29 cellular contexts compared by ENCODE assay signal in the genomic region with DNA sequence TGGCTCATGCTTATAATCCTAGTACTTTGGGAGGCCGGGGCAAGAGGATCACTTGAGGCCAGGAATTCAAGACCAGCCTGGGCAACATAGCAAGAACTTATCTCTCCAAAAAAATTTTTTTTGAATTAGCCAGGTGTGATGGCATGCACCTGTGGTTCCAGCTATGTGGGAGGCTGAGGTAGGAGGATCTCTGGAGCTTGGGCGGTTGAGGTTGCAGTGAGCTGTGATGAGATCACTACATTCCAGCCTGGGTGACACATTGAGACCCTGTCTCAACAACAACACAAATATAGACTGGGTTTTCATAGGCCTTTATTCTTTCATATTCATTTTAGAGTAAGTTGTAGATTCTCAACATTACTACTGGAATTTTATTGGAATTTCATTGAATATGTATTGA. TPM values are rescaled to one million over a fixed set of nuclear protein-coding genes. Genes with fewer than 3 reads are reported as not detected.
DNase-seq lines count a peak whose midpoint lies in the region; ATAC-seq, FAIRE-seq and TF ChIP-seq lines count a peak whose summit lies in the region.
"Had no signal": no experiment of that assay in that cellular context is flagged by ENCODE, and none has a peak within 500 bp of the region (broad histone marks: within the 10 kb centered on the region; RNA-seq: fewer than 3 reads in every experiment).

No MANE protein-coding gene starts in this region.

- no CpG with 5 or more reads among the region's 2 CpGs for WGBS in trophoblast cell (ENCODE audit: extremely low coverage, insufficient coverage, insufficient read length)

- no peak overlapping the region for H2BK5ac ChIP-seq in trophoblast cell (ENCODE audit: low read depth, low read length, poor library complexity)

- no peak overlapping the region for H2BK12ac ChIP-seq in trophoblast cell (ENCODE audit: low read length)

- H3K4me1 ChIP-seq in trophoblast cell (ENCODE audit: control insufficient read depth in 1 of 2, insufficient read depth in 2 of 2, low read length in 2 of 2), result peaks cover 0 to 3% of the 10 kb centered on the region in 2 experiments
- H3K4me1 ChIP-seq: ascending aorta, BLaER1, gastrocnemius medialis, prostate gland, tibial nerve had no signal

- FAIRE-seq in bronchial epithelial cell (lab: Jason Lieb, UNC), result no peak
- FAIRE-seq: kidney had no signal

- H3K36me3 Mint-ChIP-seq in endothelial cell (ENCODE audit: low read depth, unreplicated experiment), result no peaks in the 10 kb centered on the region
- peaks cover 2% of the 10 kb centered on the region for H3K36me3 Mint-ChIP-seq in activated T-helper 17 cell treated with anti-CD3 and anti-CD28 coated beads, Interleukin-2, amount 50 U/mL, for 72 hours (ENCODE audit: low read depth)
- H3K36me3 Mint-ChIP-seq: activated CD8-positive, alpha-beta memory T cell treated with anti-CD3 and anti-CD28 coated beads, Interleukin-2, amount 10 ng/mL, durations not matched to agents 7 days and 5 days; activated naive CD4-positive, alpha-beta T cell treated with anti-CD3 and anti-CD28 coated beads, Interleukin-2, amount 50 U/mL, for 72 hours had no signal

- DNase-seq in EH (ENCODE audit: low read depth), result peak; percentile 39
- DNase-seq in M059J (ENCODE audit: low read depth), result peak; percentile 77
- peak; percentile 85 for DNase-seq in bronchial epithelial cell (ENCODE audit: low read depth)
- peak; percentile 93 to 97 for DNase-seq in trophoblast cell
- no peak for DNase-seq in activated CD4-positive, alpha-beta T cell treated with anti-CD3 and anti-CD28 coated beads, Interleukin-2, amount 50 U/mL, for 4 hours
- DNase-seq in endothelial cell (ENCODE audit: low spot score), result no peak
- DNase-seq: activated CD4-positive, alpha-beta T cell treated with anti-CD3 and anti-CD28 coated beads, Interleukin-2, amount 10 ng/mL, durations not matched to agents 24 days and 14 days; activated CD8-positive, alpha-beta memory T cell treated with anti-CD3 and anti-CD28 coated beads, Interleukin-2, amount 10 ng/mL, durations not matched to agents 7 days and 5 days; cerebellar nuclear complex; gastrocnemius medialis; GOT3; NCI-H1048; NCI-H1930; NCI-H2227 treated with DMSO at 0.1 percent for 48 hours; OCI-M1; SHP77 treated with DMSO at 0.1 percent for 48 hours; stimulated activated CD4-positive, alpha-beta T cell treated with anti-CD3 and anti-CD28 coated beads, Interleukin-2, amount 100 ng/mL, for 48 hours; stimulated activated naive CD8-positive, alpha-beta T cell treated with anti-CD3 and anti-CD28 coated beads, Interleukin-15, Interleukin-2, amounts not matched to agents 100 U/mL and 50 U/mL, for 24 hours had no signal

- no peak overlapping the region for H4K8ac ChIP-seq in trophoblast cell (ENCODE audit: low read depth, low read length)

- H3K79me2 ChIP-seq in trophoblast cell (ENCODE audit: control insufficient read depth, insufficient read depth, low read length, poor library complexity), result no peaks in the 10 kb centered on the region

- no peak overlapping the region for H3K4me3 ChIP-seq in bronchial epithelial cell (ENCODE audit: low read depth, low read length)
- no peak overlapping the region for H3K4me3 ChIP-seq in trophoblast cell (ENCODE audit: low read depth, low read length)
- H3K4me3 ChIP-seq: ascending aorta, BLaER1, gastrocnemius medialis, lung, prostate gland, tibial nerve had no signal

- H4K91ac ChIP-seq in trophoblast cell (ENCODE audit: low read depth, low read length), result no peak overlapping the region

- H3K27ac ChIP-seq in trophoblast cell (ENCODE audit: low read depth, low read length), result no peak overlapping the region
- H3K27ac ChIP-seq: ascending aorta, BLaER1, gastrocnemius medialis, prostate gland, tibial nerve had no signal

- no peak overlapping the region for H2AK5ac ChIP-seq in trophoblast cell (ENCODE audit: low read length)

- no peak overlapping the region for H3K14ac ChIP-seq in trophoblast cell (ENCODE audit: low read length)

- H3K27ac Mint-ChIP-seq in endothelial cell (ENCODE audit: unreplicated experiment), result no peak overlapping the region
- no peak overlapping the region for H3K27ac Mint-ChIP-seq in activated T-helper 17 cell treated with anti-CD3 and anti-CD28 coated beads, Interleukin-2, amount 50 U/mL, for 72 hours
- H3K27ac Mint-ChIP-seq: activated CD4-positive, alpha-beta T cell treated with anti-CD3 and anti-CD28 coated beads, Interleukin-2, amount 10 ng/mL, durations not matched to agents 24 days and 14 days; activated CD8-positive, alpha-beta memory T cell treated with anti-CD3 and anti-CD28 coated beads, Interleukin-2, amount 10 ng/mL, durations not matched to agents 7 days and 5 days; T-helper 1 cell treated with Interleukin-12 subunit alpha and Interleukin-12 subunit beta and Interleukin-4 antibody, amounts not matched to agents 30 μg/mL and 1 μg/mL, for 36 hours had no signal

- H3K23ac ChIP-seq in trophoblast cell (ENCODE audit: low read length), result no peak overlapping the region

- no peaks in the 10 kb centered on the region for H3K27me3 Mint-ChIP-seq in endothelial cell (ENCODE audit: unreplicated experiment)
- H3K27me3 Mint-ChIP-seq in activated T-helper 17 cell treated with anti-CD3 and anti-CD28 coated beads, Interleukin-2, amount 50 U/mL, for 72 hours, result no peaks in the 10 kb centered on the region
- H3K27me3 Mint-ChIP-seq: activated CD4-positive, alpha-beta T cell treated with anti-CD3 and anti-CD28 coated beads, Interleukin-2, amount 10 ng/mL, durations not matched to agents 24 days and 14 days; activated CD8-positive, alpha-beta memory T cell treated with anti-CD3 and anti-CD28 coated beads, Interleukin-2, amount 10 ng/mL, durations not matched to agents 7 days and 5 days had no signal

- no peak overlapping the region for H3K4me3 Mint-ChIP-seq in endothelial cell (ENCODE audit: unreplicated experiment)
- no peak overlapping the region for H3K4me3 Mint-ChIP-seq in activated T-helper 17 cell treated with anti-CD3 and anti-CD28 coated beads, Interleukin-2, amount 50 U/mL, for 72 hours
- H3K4me3 Mint-ChIP-seq: activated CD4-positive, alpha-beta T cell treated with anti-CD3 and anti-CD28 coated beads, Interleukin-2, amount 10 ng/mL, durations not matched to agents 24 days and 14 days; activated CD8-positive, alpha-beta memory T cell treated with anti-CD3 and anti-CD28 coated beads, Interleukin-2, amount 10 ng/mL, durations not matched to agents 7 days and 5 days; T-helper 1 cell treated with Interleukin-12 subunit alpha and Interleukin-12 subunit beta and Interleukin-4 antibody, amounts not matched to agents 30 μg/mL and 1 μg/mL, for 36 hours had no signal

- no peak overlapping the region for H3K4me2 ChIP-seq in trophoblast cell (ENCODE audit: low read length)
- H3K4me2 ChIP-seq: BLaER1 had no signal

- H2AFZ ChIP-seq in trophoblast cell (ENCODE audit: insufficient read depth, low read length, poor library complexity), result no peak overlapping the region

- H3K9ac ChIP-seq in trophoblast cell (ENCODE audit: low read length), result no peak overlapping the region
- H3K9ac ChIP-seq: BLaER1 had no signal

- H3K27me3 ChIP-seq in bronchial epithelial cell (ENCODE audit: control insufficient read depth, insufficient read depth, low read length) (no peaks in the 10 kb centered on the region), trophoblast cell (ENCODE audit: insufficient read depth, low read length) (no peaks in the 10 kb centered on the region)
- H3K27me3 ChIP-seq: ascending aorta, BLaER1, gastrocnemius medialis, tibial nerve had no signal

- TF ChIP-seq CTCF in bronchial epithelial cell (IDR thresholded peaks at IDR 0.05; ENCODE audit: insufficient read depth, low read length, severe bottlenecking), result no peak
- no peak for TF ChIP-seq CTCF in endothelial cell (IDR thresholded peaks at IDR 0.05; ENCODE audit: unreplicated experiment)

- no peak overlapping the region for H4K12ac ChIP-seq in trophoblast cell (ENCODE audit: low read depth, low read length)

- H3K9me3 ChIP-seq in trophoblast cell (ENCODE audit: insufficient read depth, low read depth, low read length), result no peaks in the 10 kb centered on the region
- H3K9me3 ChIP-seq: ascending aorta, BLaER1, gastrocnemius medialis, prostate gland, tibial nerve had no signal

- H3K4ac ChIP-seq in trophoblast cell (ENCODE audit: low read depth, low read length), result no peak overlapping the region

- no peak overlapping the region for H2BK120ac ChIP-seq in trophoblast cell (ENCODE audit: insufficient read depth, low read length, poor library complexity)

- peaks cover 3% of the 10 kb centered on the region for H3K79me1 ChIP-seq in trophoblast cell (ENCODE audit: low read length)

- H3K4me1 Mint-ChIP-seq in endothelial cell (ENCODE audit: unreplicated experiment), result no peaks in the 10 kb centered on the region
- no peaks in the 10 kb centered on the region for H3K4me1 Mint-ChIP-seq in activated T-helper 17 cell treated with anti-CD3 and anti-CD28 coated beads, Interleukin-2, amount 50 U/mL, for 72 hours

- no peaks in the 10 kb centered on the region for H3K36me3 ChIP-seq in bronchial epithelial cell (ENCODE audit: control insufficient read depth, insufficient read depth, low read length)
- H3K36me3 ChIP-seq in trophoblast cell (ENCODE audit: control insufficient read depth in 1 of 2, insufficient read depth in 2 of 2, low read length in 2 of 2), result no peaks in the 10 kb centered on the region
- H3K36me3 ChIP-seq: gastrocnemius medialis, prostate gland had no signal

- no peak overlapping the region for H3K18ac ChIP-seq in trophoblast cell (ENCODE audit: low read length)

- H3K9me3 Mint-ChIP-seq in endothelial cell (ENCODE audit: unreplicated experiment), result no peaks in the 10 kb centered on the region
- no peaks in the 10 kb centered on the region for H3K9me3 Mint-ChIP-seq in activated T-helper 17 cell treated with anti-CD3 and anti-CD28 coated beads, Interleukin-2, amount 50 U/mL, for 72 hours
- H3K9me3 Mint-ChIP-seq: activated CD4-positive, alpha-beta T cell treated with anti-CD3 and anti-CD28 coated beads, Interleukin-2, amount 10 ng/mL, durations not matched to agents 24 days and 14 days; activated naive CD4-positive, alpha-beta T cell treated with anti-CD3 and anti-CD28 coated beads, Interleukin-2, amount 50 U/mL, for 72 hours; T-helper 1 cell treated with Interleukin-12 subunit alpha and Interleukin-12 subunit beta and Interleukin-4 antibody, amounts not matched to agents 30 μg/mL and 1 μg/mL, for 36 hours had no signal

- ATAC-seq in HG02678 (IDR thresholded peaks at IDR 0.05; ENCODE audit: unreplicated experiment), result no peak
- no peak for ATAC-seq in activated T-helper 17 cell treated with anti-CD3 and anti-CD28 coated beads, Interleukin-2, amount 50 U/mL, for 72 hours (replicated peaks)
- ATAC-seq: activated CD8-positive, alpha-beta memory T cell treated with anti-CD3 and anti-CD28 coated beads, Interleukin-2, amount 10 ng/mL, durations not matched to agents 7 days and 5 days; activated naive CD4-positive, alpha-beta T cell treated with anti-CD3 and anti-CD28 coated beads, Interleukin-2, amount 50 U/mL, for 72 hours; esophagus mucosa; gastrocnemius medialis; stimulated activated naive CD8-positive, alpha-beta T cell treated with anti-CD3 and anti-CD28 coated beads, Interleukin-15, Interleukin-2, amounts not matched to agents 100 U/mL and 50 U/mL, for 24 hours had no signal

RNA-seq across cellular contexts. Expression of a gene that starts 12.8 kb away (rescaled TPM):
- total RNA-seq in M059J (2014; rRNA removed; shearing (Covaris generic)), result 13.2 and 15.5 TPM in 2 replicates
- total RNA-seq in bronchial epithelial cell, result 55.0 and 59.5 TPM in 2 replicates
- polyA plus RNA-seq in trophoblast cell (2013), result 10.3 and 10.6 TPM in 2 replicates
- 12.4 TPM for total RNA-seq in endothelial cell (ENCODE audit: unreplicated experiment)
- total RNA-seq in activated T-helper 17 cell treated with anti-CD3 and anti-CD28 coated beads, Interleukin-2, amount 50 U/mL, for 72 hours, result 10 to 100 TPM; 19.2 to 20.3 TPM

RNA-seq across cellular contexts. Expression of a gene that starts 27.9 kb away (rescaled TPM):
- 17.8 and 31.1 TPM in 2 replicates for total RNA-seq in M059J (2014; rRNA removed; shearing (Covaris generic))
- 3.2 and 6.7 TPM in 2 replicates for total RNA-seq in bronchial epithelial cell
- polyA plus RNA-seq in trophoblast cell (2013), result 29.1 and 30.3 TPM in 2 replicates
- 56.6 TPM for total RNA-seq in endothelial cell (ENCODE audit: unreplicated experiment)
- total RNA-seq in activated T-helper 17 cell treated with anti-CD3 and anti-CD28 coated beads, Interleukin-2, amount 50 U/mL, for 72 hours, result 10 to 100 TPM; 25.6 to 29.3 TPM

Comparison
In these comparisons a context has a peak if more than half of its experiments do, and no peak if none do; other contexts are left out.
1. DNase-seq: peak in EH (single experiment), M059J (single experiment), bronchial epithelial cell (single experiment) and trophoblast cell (2 of 2); none in activated CD4-positive, alpha-beta T cell treated with anti-CD3 and anti-CD28 coated beads, Interleukin-2, amount 50 U/mL, for 4 hours (0 of 2) and endothelial cell (single experiment).